15 cellular contexts compared by ENCODE assay signal in genomic region chr11:11574373-11574772, GRCh38. TPM values are rescaled to one million over a fixed set of nuclear protein-coding genes. Genes with fewer than 3 reads are reported as not detected.
A peak's percentile ranks its signal among the peaks of the same experiment; 100 is the strongest.
DNase-seq lines count a peak whose midpoint lies in the region; ATAC-seq and TF ChIP-seq lines count a peak whose summit lies in the region.
"Had no signal": no experiment of that assay in that cellular context is flagged by ENCODE, and none has a peak within 500 bp of the region (broad histone marks: within the 10 kb centered on the region; RNA-seq: fewer than 3 reads in every experiment).

No MANE protein-coding gene starts in this region.

- H3K4me3 ChIP-seq in right atrium auricular region (no peak overlapping the region), heart left ventricle (no peak overlapping the region), coronary artery (no peak overlapping the region)
- H3K4me3 ChIP-seq: BLaER1, HAP-1 had no signal

- peaks cover 0 to 41% of the 10 kb centered on the region in 2 donors for H3K4me1 ChIP-seq in right atrium auricular region
- peaks cover 0 to 80% (median 36%) of the 10 kb centered on the region in 12 donors for H3K4me1 ChIP-seq in heart left ventricle
- H3K4me1 ChIP-seq: Caco-2, HAP-1 had no signal

- H3K9me3 ChIP-seq in right atrium auricular region (no peaks in the 10 kb centered on the region), heart left ventricle (no peaks in the 10 kb centered on the region)
- H3K9me3 ChIP-seq: BLaER1, Caco-2, HAP-1 had no signal

- no peaks in the 10 kb centered on the region for H3K36me3 ChIP-seq in right atrium auricular region
- H3K36me3 ChIP-seq in heart left ventricle, result no peaks in the 10 kb centered on the region
- H3K36me3 ChIP-seq: BLaER1, HAP-1 had no signal

- no peak for TF ChIP-seq POLR2A in heart left ventricle (IDR thresholded peaks at IDR 0.05)

- intact Hi-C loops in heart left ventricle (cut with DNase I), result loop anchor here in 2 of 10 donors (5.0 kb wide), 1 partner anchor 37 kb away; no protein-coding TSS in a partner anchor

- 94 to 100% (median 94%) methylated on average over 1 of the region's 1 CpG for WGBS in heart left ventricle, 4 donors

- peak; percentile 13 for DNase-seq in right atrium auricular region (ENCODE audit: low spot score)
- DNase-seq in heart left ventricle, result no peak
- DNase-seq in coronary artery (ENCODE audit: low spot score), result peak; percentile 28
- DNase-seq in islet precursor cell, result peak; percentile 19
- no peak for DNase-seq in NOMO-1 treated with DMSO at 0.1 percent for 48 hours (lab: John Stamatoyannopoulos, UW; ENCODE audit: unreplicated experiment)
- DNase-seq in NCI-H128 (lab: John Stamatoyannopoulos, UW; ENCODE audit: unreplicated experiment), result no peak
- DNase-seq: 8988T; AML-193; Caco-2; CD8-positive, alpha-beta memory T cell; DND-41; GF-D8 had no signal

- ATAC-seq in heart left ventricle (no peak), HG02885 (IDR thresholded peaks at IDR 0.05; ENCODE audit: poor library complexity, unreplicated experiment) (no peak)

- no peak for TF ChIP-seq CTCF in right atrium auricular region (IDR thresholded peaks at IDR 0.05)
- no peak for TF ChIP-seq CTCF in heart left ventricle (IDR thresholded peaks at IDR 0.05)
- TF ChIP-seq CTCF in coronary artery (IDR thresholded peaks at IDR 0.05), result no peak

- H3K27me3 ChIP-seq in right atrium auricular region, result no peaks in the 10 kb centered on the region
- no peaks in the 10 kb centered on the region for H3K27me3 ChIP-seq in heart left ventricle
- H3K27me3 ChIP-seq: BLaER1 had no signal

- no peak overlapping the region for H3K27ac ChIP-seq in right atrium auricular region
- peak overlapping the region in 1 of 12 donors; percentile 45 for H3K27ac ChIP-seq in heart left ventricle
- no peak overlapping the region for H3K27ac ChIP-seq in coronary artery
- H3K27ac ChIP-seq: BLaER1 had no signal

RNA-seq across cellular contexts. Expression of gene GALNT18, which starts 47.4 kb away (rescaled TPM):
- total RNA-seq in right atrium auricular region, result 10 to 100 TPM; 22.2 to 26.8 TPM
- total RNA-seq in heart left ventricle, result 10 to 100 TPM; 10.5 to 31.8 (median 17.3) TPM
- 10 to 100 TPM in 1 of 2 donors, 1 to 10 TPM in 1; 9.0 to 29.4 TPM for polyA plus RNA-seq in heart left ventricle
- polyA plus RNA-seq: CD8-positive, alpha-beta memory T cell had no signal

Comparison
In these comparisons a context has a peak if more than half of its experiments do, and no peak if none do; other contexts are left out.
1. DNase-seq: peak in right atrium auricular region (single experiment), coronary artery (single experiment) and islet precursor cell (single experiment); none in heart left ventricle (0 of 5), NOMO-1 treated with DMSO at 0.1 percent for 48 hours (single experiment) and NCI-H128 (single experiment).